24 cellular contexts compared by ENCODE assay signal in the genomic region with DNA sequence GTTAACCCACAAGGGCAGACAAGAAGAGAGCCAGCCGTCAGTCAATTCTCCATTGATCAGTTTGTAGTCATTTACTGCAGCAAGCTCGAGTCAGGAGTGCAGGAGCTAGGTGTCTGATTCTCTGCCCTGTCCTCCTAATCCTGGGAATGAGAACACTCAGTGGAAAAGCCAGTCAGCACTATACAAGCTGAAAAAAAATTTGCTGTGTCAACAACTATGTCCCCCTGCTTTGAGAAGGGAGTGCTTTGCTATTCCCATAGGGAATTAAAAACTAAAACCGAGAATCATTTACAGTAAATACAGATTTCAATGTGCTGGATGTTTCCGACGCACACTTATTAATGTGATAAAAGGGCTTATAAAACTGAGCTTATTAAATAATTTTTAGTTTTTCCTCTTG.
"Had no signal": no experiment of that assay in that cellular context is flagged by ENCODE, and none has a peak within 500 bp of the region (broad histone marks: within the 10 kb centered on the region; RNA-seq: fewer than 3 reads in every experiment).

No MANE protein-coding gene starts in this region.

- ATAC-seq: effector memory CD8-positive, alpha-beta T cell; esophagus mucosa; gastrocnemius medialis; heart right ventricle; left cardiac atrium; left lung; left ventricle myocardium superior; lower lobe of right lung had no signal

- H3K4me1 ChIP-seq: colonic mucosa, esophagus squamous epithelium, gastrocnemius medialis, heart right ventricle, left lung, lower lobe of right lung had no signal

- H3K27me3 ChIP-seq: colonic mucosa, esophagus squamous epithelium, gastrocnemius medialis, heart right ventricle, left lung had no signal

- DNase-seq: colonic mucosa; cortex of kidney; effector CD8-positive, alpha-beta T cell; effector memory CD8-positive, alpha-beta T cell; endodermal cell; erythroblast; esophagus squamous epithelium; foreskin fibroblast; foreskin melanocyte; gastrocnemius medialis; glutamatergic neuron; head of caudate nucleus; heart right ventricle; hippocampal formation; left cardiac atrium; left lung; left ventricle myocardium superior; lower lobe of right lung; mesendoderm; midbrain had no signal

- H3K4me3 ChIP-seq: colonic mucosa, esophagus squamous epithelium, gastrocnemius medialis, heart right ventricle, left lung, lower lobe of right lung had no signal

- H3K36me3 ChIP-seq: colonic mucosa, esophagus squamous epithelium, gastrocnemius medialis, heart right ventricle, left lung, lower lobe of right lung had no signal

- H3K27ac ChIP-seq: colonic mucosa, epithelial cell of prostate, esophagus squamous epithelium, gastrocnemius medialis, heart right ventricle, left lung, lower lobe of right lung had no signal

- H3K9me3 ChIP-seq: colonic mucosa, esophagus squamous epithelium, gastrocnemius medialis, heart right ventricle, left lung, lower lobe of right lung had no signal

- FAIRE-seq: endometrium, keratinocyte had no signal
